ENCODE assay signal across 1 cellular context in the genomic region with DNA sequence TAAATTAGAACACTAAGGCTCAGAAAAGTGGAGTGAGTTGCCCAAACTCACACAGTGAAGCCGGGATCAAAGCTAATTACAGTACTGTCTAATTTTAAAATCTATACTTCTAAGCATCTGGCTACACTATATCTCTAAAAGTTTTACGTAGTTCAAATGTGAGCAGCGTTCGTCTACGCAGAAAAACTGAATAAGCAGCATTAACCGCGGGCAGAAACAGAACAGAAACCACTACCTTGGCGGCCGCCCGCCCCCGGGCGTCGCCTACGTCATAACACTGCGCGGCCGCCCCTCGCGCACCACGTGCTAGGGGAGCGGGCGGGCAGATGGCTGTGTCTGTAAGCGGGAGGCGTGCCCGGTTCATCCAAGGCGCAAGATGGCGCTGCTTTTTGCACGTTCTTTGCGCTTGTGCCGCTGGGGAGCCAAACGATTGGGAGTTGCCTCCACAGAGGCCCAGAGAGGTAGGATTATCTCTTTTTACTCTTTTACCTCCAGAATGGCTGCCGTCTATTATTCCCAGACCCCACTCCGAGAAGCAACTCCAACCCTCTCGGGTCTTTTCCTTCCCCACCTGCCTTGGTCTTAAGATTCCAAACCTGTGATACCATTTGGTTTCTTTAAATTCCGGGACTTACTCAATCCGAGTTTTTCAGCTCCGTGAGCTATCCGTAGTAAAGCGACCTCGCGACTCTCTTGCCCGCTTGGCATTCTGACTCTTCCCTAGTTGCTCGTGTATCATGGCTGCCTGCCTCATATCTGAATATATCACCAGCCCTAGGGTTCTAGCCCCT.
TF ChIP-seq lines count a peak whose summit lies in the region.

Gene SPRYD4 (plus strand): TSS at position 363 of the 791 bp plus-strand sequence. CDS start 14 bp downstream, at position 377.

TF ChIP-seq in HepG2, 621 proteins besides CTCF, POLR2A, EP300 and RAD21 (continued from another document and continues in another):
- TF ChIP-seq, protein P1, sequence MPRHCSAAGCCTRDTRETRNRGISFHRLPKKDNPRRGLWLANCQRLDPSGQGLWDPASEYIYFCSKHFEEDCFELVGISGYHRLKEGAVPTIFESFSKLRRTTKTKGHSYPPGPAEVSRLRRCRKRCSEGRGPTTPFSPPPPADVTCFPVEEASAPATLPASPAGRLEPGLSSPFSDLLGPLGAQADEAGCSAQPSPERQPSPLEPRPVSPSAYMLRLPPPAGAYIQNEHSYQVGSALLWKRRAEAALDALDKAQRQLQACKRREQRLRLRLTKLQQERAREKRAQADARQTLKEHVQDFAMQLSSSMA (CRISPR knock-in tag; IDR thresholded peaks at IDR 0.05) = no peak; the same call in 1 of the 2 replicates
- TF ChIP-seq RBFOX2 (IDR thresholded peaks at IDR 0.05; ENCODE audit: low read depth, low read length) (peak; percentile 95), ZBTB37 (CRISPR knock-in tag; IDR thresholded peaks at IDR 0.05) (no peak), ZNF414 (CRISPR knock-in tag; IDR thresholded peaks at IDR 0.05) (peak; percentile 68; the same call in 1 of the 2 replicates), ZFP37 (CRISPR knock-in tag; IDR thresholded peaks at IDR 0.05; ENCODE audit: borderline replicate concordance) (peak; percentile 66; the same call in 1 of the 2 replicates), NFRKB (IDR thresholded peaks at IDR 0.05) (peak; percentile 78), ZNF251 (CRISPR knock-in tag; IDR thresholded peaks at IDR 0.05) (no peak), ZNF614 (CRISPR knock-in tag; IDR thresholded peaks at IDR 0.05; ENCODE audit: borderline replicate concordance) (peak; percentile 93), RCOR2 (CRISPR knock-in tag; IDR thresholded peaks at IDR 0.05) (0 out of 2 replicates have a peak, but pooled peaks have one; percentile 21), NONO (IDR thresholded peaks at IDR 0.05) (no peak), NONO (CRISPR knock-in tag; conservative IDR thresholded peaks at IDR 0.05) (peak; percentile 92), ZNF556 (CRISPR knock-in tag; IDR thresholded peaks at IDR 0.05; ENCODE audit: borderline replicate concordance) (peak; percentile 58; the same call in 1 of the 2 replicates), RBAK (CRISPR knock-in tag; IDR thresholded peaks at IDR 0.05) (no peak), HHEX (CRISPR knock-in tag; IDR thresholded peaks at IDR 0.05) (no peak), TARDBP (CRISPR knock-in tag; IDR thresholded peaks at IDR 0.05) (peak; percentile 89), NFKB2 (CRISPR knock-in tag; IDR thresholded peaks at IDR 0.05; ENCODE audit: borderline replicate concordance) (peak; percentile 79; the same call in 1 of the 2 replicates), STAG1 (CRISPR knock-in tag; IDR thresholded peaks at IDR 0.05) (0 out of 2 replicates have a peak, but pooled peaks have one; percentile 17), HINFP (CRISPR knock-in tag; IDR thresholded peaks at IDR 0.05; ENCODE audit: low read depth) (peak; percentile 62; the same call in 1 of the 2 replicates), TBX2 (CRISPR knock-in tag; IDR thresholded peaks at IDR 0.05; ENCODE audit: borderline replicate concordance) (peak; percentile 79; the same call in 1 of the 2 replicates), CBFB (CRISPR knock-in tag; IDR thresholded peaks at IDR 0.05) (0 out of 2 replicates have a peak, but pooled peaks have one; percentile 47), ZMYM3 (CRISPR knock-in tag; IDR thresholded peaks at IDR 0.05) (no peak), SP140L (CRISPR knock-in tag; IDR thresholded peaks at IDR 0.05; ENCODE audit: borderline replicate concordance) (peak; percentile 91; the same call in 1 of the 2 replicates), POLR2G (IDR thresholded peaks at IDR 0.05; ENCODE audit: low read depth, low read length) (peak; percentile 96), ZNF382 (CRISPR knock-in tag; IDR thresholded peaks at IDR 0.05; ENCODE audit: borderline replicate concordance) (no peak), SALL2 (CRISPR knock-in tag; IDR thresholded peaks at IDR 0.05) (peak; percentile 74), ATRX (CRISPR knock-in tag; IDR thresholded peaks at IDR 0.05; ENCODE audit: borderline replicate concordance) (no peak), ZSCAN12 (CRISPR knock-in tag; IDR thresholded peaks at IDR 0.05) (peak; percentile 65; the same call in 1 of the 2 replicates), ZFY (CRISPR knock-in tag; IDR thresholded peaks at IDR 0.05) (peak; percentile 80), ZNF317 (CRISPR knock-in tag; IDR thresholded peaks at IDR 0.05) (no peak; the same call in 1 of the 2 replicates), HCFC1 (IDR thresholded peaks at IDR 0.05; ENCODE audit: low read depth, low read length) (peak; percentile 64), BCL6 (CRISPR knock-in tag; IDR thresholded peaks at IDR 0.05) (peak; percentile 61), KLF13 (CRISPR knock-in tag; IDR thresholded peaks at IDR 0.05) (no peak)
- TF ChIP-seq, protein P2, sequence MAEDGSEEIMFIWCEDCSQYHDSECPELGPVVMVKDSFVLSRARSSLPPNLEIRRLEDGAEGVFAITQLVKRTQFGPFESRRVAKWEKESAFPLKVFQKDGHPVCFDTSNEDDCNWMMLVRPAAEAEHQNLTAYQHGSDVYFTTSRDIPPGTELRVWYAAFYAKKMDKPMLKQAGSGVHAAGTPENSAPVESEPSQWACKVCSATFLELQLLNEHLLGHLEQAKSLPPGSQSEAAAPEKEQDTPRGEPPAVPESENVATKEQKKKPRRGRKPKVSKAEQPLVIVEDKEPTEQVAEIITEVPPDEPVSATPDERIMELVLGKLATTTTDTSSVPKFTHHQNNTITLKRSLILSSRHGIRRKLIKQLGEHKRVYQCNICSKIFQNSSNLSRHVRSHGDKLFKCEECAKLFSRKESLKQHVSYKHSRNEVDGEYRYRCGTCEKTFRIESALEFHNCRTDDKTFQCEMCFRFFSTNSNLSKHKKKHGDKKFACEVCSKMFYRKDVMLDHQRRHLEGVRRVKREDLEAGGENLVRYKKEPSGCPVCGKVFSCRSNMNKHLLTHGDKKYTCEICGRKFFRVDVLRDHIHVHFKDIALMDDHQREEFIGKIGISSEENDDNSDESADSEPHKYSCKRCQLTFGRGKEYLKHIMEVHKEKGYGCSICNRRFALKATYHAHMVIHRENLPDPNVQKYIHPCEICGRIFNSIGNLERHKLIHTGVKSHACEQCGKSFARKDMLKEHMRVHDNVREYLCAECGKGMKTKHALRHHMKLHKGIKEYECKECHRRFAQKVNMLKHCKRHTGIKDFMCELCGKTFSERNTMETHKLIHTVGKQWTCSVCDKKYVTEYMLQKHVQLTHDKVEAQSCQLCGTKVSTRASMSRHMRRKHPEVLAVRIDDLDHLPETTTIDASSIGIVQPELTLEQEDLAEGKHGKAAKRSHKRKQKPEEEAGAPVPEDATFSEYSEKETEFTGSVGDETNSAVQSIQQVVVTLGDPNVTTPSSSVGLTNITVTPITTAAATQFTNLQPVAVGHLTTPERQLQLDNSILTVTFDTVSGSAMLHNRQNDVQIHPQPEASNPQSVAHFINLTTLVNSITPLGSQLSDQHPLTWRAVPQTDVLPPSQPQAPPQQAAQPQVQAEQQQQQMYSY (CRISPR knock-in tag; IDR thresholded peaks at IDR 0.05) = peak; percentile 8; the same call in 1 of the 2 replicates
- TF ChIP-seq, protein P3, sequence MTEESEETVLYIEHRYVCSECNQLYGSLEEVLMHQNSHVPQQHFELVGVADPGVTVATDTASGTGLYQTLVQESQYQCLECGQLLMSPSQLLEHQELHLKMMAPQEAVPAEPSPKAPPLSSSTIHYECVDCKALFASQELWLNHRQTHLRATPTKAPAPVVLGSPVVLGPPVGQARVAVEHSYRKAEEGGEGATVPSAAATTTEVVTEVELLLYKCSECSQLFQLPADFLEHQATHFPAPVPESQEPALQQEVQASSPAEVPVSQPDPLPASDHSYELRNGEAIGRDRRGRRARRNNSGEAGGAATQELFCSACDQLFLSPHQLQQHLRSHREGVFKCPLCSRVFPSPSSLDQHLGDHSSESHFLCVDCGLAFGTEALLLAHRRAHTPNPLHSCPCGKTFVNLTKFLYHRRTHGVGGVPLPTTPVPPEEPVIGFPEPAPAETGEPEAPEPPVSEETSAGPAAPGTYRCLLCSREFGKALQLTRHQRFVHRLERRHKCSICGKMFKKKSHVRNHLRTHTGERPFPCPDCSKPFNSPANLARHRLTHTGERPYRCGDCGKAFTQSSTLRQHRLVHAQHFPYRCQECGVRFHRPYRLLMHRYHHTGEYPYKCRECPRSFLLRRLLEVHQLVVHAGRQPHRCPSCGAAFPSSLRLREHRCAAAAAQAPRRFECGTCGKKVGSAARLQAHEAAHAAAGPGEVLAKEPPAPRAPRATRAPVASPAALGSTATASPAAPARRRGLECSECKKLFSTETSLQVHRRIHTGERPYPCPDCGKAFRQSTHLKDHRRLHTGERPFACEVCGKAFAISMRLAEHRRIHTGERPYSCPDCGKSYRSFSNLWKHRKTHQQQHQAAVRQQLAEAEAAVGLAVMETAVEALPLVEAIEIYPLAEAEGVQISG (CRISPR knock-in tag; IDR thresholded peaks at IDR 0.05) = peak; percentile 99
- TF ChIP-seq, protein P4, sequence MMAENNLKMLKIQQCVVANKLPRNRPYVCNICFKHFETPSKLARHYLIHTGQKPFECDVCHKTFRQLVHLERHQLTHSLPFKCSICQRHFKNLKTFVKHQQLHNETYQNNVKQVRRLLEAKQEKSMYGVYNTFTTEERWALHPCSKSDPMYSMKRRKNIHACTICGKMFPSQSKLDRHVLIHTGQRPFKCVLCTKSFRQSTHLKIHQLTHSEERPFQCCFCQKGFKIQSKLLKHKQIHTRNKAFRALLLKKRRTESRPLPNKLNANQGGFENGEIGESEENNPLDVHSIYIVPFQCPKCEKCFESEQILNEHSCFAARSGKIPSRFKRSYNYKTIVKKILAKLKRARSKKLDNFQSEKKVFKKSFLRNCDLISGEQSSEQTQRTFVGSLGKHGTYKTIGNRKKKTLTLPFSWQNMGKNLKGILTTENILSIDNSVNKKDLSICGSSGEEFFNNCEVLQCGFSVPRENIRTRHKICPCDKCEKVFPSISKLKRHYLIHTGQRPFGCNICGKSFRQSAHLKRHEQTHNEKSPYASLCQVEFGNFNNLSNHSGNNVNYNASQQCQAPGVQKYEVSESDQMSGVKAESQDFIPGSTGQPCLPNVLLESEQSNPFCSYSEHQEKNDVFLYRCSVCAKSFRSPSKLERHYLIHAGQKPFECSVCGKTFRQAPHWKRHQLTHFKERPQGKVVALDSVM (CRISPR knock-in tag; IDR thresholded peaks at IDR 0.05) = peak; percentile 85
- TF ChIP-seq, protein P5, sequence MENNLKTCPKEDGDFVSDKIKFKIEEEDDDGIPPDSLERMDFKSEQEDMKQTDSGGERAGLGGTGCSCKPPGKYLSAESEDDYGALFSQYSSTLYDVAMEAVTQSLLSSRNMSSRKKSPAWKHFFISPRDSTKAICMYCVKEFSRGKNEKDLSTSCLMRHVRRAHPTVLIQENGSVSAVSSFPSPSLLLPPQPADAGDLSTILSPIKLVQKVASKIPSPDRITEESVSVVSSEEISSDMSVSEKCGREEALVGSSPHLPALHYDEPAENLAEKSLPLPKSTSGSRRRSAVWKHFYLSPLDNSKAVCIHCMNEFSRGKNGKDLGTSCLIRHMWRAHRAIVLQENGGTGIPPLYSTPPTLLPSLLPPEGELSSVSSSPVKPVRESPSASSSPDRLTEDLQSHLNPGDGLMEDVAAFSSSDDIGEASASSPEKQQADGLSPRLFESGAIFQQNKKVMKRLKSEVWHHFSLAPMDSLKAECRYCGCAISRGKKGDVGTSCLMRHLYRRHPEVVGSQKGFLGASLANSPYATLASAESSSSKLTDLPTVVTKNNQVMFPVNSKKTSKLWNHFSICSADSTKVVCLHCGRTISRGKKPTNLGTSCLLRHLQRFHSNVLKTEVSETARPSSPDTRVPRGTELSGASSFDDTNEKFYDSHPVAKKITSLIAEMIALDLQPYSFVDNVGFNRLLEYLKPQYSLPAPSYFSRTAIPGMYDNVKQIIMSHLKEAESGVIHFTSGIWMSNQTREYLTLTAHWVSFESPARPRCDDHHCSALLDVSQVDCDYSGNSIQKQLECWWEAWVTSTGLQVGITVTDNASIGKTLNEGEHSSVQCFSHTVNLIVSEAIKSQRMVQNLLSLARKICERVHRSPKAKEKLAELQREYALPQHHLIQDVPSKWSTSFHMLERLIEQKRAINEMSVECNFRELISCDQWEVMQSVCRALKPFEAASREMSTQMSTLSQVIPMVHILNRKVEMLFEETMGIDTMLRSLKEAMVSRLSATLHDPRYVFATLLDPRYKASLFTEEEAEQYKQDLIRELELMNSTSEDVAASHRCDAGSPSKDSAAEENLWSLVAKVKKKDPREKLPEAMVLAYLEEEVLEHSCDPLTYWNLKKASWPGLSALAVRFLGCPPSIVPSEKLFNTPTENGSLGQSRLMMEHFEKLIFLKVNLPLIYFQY (CRISPR knock-in tag; IDR thresholded peaks at IDR 0.05; ENCODE audit: borderline replicate concordance) = peak; percentile 69; the same call in 1 of the 2 replicates
- TF ChIP-seq, protein P6, sequence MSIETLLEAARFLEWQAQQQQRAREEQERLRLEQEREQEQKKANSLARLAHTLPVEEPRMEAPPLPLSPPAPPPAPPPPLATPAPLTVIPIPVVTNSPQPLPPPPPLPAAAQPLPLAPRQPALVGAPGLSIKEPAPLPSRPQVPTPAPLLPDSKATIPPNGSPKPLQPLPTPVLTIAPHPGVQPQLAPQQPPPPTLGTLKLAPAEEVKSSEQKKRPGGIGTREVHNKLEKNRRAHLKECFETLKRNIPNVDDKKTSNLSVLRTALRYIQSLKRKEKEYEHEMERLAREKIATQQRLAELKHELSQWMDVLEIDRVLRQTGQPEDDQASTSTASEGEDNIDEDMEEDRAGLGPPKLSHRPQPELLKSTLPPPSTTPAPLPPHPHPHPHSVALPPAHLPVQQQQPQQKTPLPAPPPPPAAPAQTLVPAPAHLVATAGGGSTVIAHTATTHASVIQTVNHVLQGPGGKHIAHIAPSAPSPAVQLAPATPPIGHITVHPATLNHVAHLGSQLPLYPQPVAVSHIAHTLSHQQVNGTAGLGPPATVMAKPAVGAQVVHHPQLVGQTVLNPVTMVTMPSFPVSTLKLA (IDR thresholded peaks at IDR 0.05) = peak; percentile 94
